23 cellular contexts compared by ENCODE assay signal in genomic region chr2:186346216-186346615, GRCh38.
"Had no signal": no experiment of that assay in that cellular context is flagged by ENCODE, and none has a peak within 500 bp of the region (broad histone marks: within the 10 kb centered on the region; RNA-seq: fewer than 3 reads in every experiment).

No MANE protein-coding gene starts in this region.

- H3K27ac Mint-ChIP-seq: dendritic cell treated with granulocyte-macrophage colony-stimulating factor and Interleukin-4, amounts not matched to agents 40 ng/mL and 50 ng/mL, for 4 days; effector memory CD8-positive, alpha-beta T cell; memory B cell; natural killer cell treated with Interleukin-12 subunit alpha and Interleukin-12 subunit beta and Interleukin-15 and Interleukin-18, amount 100 ng/mL, for 72 hours; progenitor cell of endocrine pancreas had no signal

- H3K4me1 ChIP-seq: left lung had no signal

- H3K36me3 ChIP-seq: esophagus muscularis mucosa, gastroesophageal sphincter, left lung, lower lobe of right lung, pancreas, stomach, thoracic aorta, transverse colon had no signal

- H3K27me3 Mint-ChIP-seq: dendritic cell treated with granulocyte-macrophage colony-stimulating factor and Interleukin-4, amounts not matched to agents 40 ng/mL and 50 ng/mL, for 4 days; effector memory CD8-positive, alpha-beta T cell; memory B cell; natural killer cell treated with Interleukin-12 subunit alpha and Interleukin-12 subunit beta and Interleukin-15 and Interleukin-18, amount 100 ng/mL, for 72 hours; progenitor cell of endocrine pancreas had no signal

- H3K9me3 ChIP-seq: esophagus muscularis mucosa, gastroesophageal sphincter, left lung, lower lobe of right lung, pancreas, stomach, thoracic aorta, transverse colon had no signal

- H3K27ac ChIP-seq: epithelial cell of prostate, esophagus muscularis mucosa, gastroesophageal sphincter, left lung, lower lobe of right lung, pancreas, stomach, thoracic aorta, transverse colon had no signal

- DNase-seq: effector memory CD8-positive, alpha-beta T cell; glutamatergic neuron; islet precursor cell; left lung; lower lobe of right lung; midbrain; occipital lobe; pancreas; right cardiac atrium; small intestine; stimulated activated CD4-positive, alpha-beta T cell treated with anti-CD3 and anti-CD28 coated beads, Interleukin-12 subunit alpha, Interleukin-12 subunit beta, amount 100 ng/mL, for 4 hours; stimulated activated naive CD4-positive, alpha-beta T cell; stomach; substantia nigra; transverse colon had no signal

- H3K9me3 Mint-ChIP-seq: dendritic cell treated with granulocyte-macrophage colony-stimulating factor and Interleukin-4, amounts not matched to agents 40 ng/mL and 50 ng/mL, for 4 days had no signal

- H3K27me3 ChIP-seq: esophagus muscularis mucosa, gastroesophageal sphincter, left lung, pancreas, stomach, transverse colon had no signal

- H3K36me3 Mint-ChIP-seq: natural killer cell treated with Interleukin-12 subunit alpha and Interleukin-12 subunit beta and Interleukin-15 and Interleukin-18, amount 100 ng/mL, for 72 hours had no signal

- H3K4me3 ChIP-seq: esophagus muscularis mucosa, gastroesophageal sphincter, left lung, lower lobe of right lung, pancreas, stomach, thoracic aorta, transverse colon had no signal

- ATAC-seq: effector memory CD8-positive, alpha-beta T cell; gastroesophageal sphincter; left lung; lower lobe of right lung; natural killer cell treated with Interleukin-12 subunit alpha and Interleukin-12 subunit beta and Interleukin-15 and Interleukin-18, amount 100 ng/mL, for 72 hours; pancreas; right cardiac atrium had no signal

- H3K4me3 Mint-ChIP-seq: dendritic cell treated with granulocyte-macrophage colony-stimulating factor and Interleukin-4, amounts not matched to agents 40 ng/mL and 50 ng/mL, for 4 days; effector memory CD8-positive, alpha-beta T cell; memory B cell; natural killer cell treated with Interleukin-12 subunit alpha and Interleukin-12 subunit beta and Interleukin-15 and Interleukin-18, amount 100 ng/mL, for 72 hours had no signal
